Comparison of ENCODE assay signal across 2 cellular contexts in the genomic region with DNA sequence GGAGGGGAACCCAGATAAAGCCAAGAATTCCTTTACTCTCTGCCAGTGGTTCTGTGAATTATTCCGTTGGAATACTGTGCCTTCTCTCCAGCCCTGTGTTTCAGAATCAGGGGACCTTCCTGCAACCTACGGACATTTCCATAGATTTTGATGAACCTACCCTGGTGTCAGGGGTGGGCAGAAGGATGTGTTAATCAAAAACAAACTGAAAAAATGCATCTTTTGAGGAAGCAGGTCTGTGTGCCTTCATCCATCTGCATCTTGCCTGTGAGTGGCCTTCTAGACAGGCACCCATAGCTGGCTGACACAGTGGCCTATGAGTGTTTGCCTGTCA.
TF ChIP-seq lines count a peak whose summit lies in the region.

No MANE protein-coding gene starts in this region.

TF ChIP-seq in WTC11, 78 proteins besides CTCF, POLR2A, EP300 and RAD21:
- TF ChIP-seq TEAD4 (CRISPR knock-in tag; IDR thresholded peaks at IDR 0.05) (no peak), FOXJ3 (CRISPR knock-in tag; IDR thresholded peaks at IDR 0.05; ENCODE audit: borderline replicate concordance) (no peak), NFATC4 (CRISPR knock-in tag; IDR thresholded peaks at IDR 0.05) (no peak), ZNF121 (CRISPR knock-in tag; IDR thresholded peaks at IDR 0.05) (no peak), CBFB (CRISPR knock-in tag; IDR thresholded peaks at IDR 0.05; ENCODE audit: low read depth) (no peak), JUN (CRISPR knock-in tag; IDR thresholded peaks at IDR 0.05) (no peak), NR2C2 (CRISPR knock-in tag; IDR thresholded peaks at IDR 0.05) (no peak), HMGA2 (CRISPR knock-in tag; IDR thresholded peaks at IDR 0.05) (no peak), PRRX2 (CRISPR knock-in tag; IDR thresholded peaks at IDR 0.05) (no peak), NFYB (CRISPR knock-in tag; conservative IDR thresholded peaks at IDR 0.05; ENCODE audit: low read depth) (no peak), SMAD4 (CRISPR knock-in tag; IDR thresholded peaks at IDR 0.05) (no peak)
- TF ChIP-seq, protein P1, sequence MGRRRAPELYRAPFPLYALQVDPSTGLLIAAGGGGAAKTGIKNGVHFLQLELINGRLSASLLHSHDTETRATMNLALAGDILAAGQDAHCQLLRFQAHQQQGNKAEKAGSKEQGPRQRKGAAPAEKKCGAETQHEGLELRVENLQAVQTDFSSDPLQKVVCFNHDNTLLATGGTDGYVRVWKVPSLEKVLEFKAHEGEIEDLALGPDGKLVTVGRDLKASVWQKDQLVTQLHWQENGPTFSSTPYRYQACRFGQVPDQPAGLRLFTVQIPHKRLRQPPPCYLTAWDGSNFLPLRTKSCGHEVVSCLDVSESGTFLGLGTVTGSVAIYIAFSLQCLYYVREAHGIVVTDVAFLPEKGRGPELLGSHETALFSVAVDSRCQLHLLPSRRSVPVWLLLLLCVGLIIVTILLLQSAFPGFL (CRISPR knock-in tag; IDR thresholded peaks at IDR 0.05; ENCODE audit: borderline replicate concordance) = no peak
- TF ChIP-seq, protein P2, sequence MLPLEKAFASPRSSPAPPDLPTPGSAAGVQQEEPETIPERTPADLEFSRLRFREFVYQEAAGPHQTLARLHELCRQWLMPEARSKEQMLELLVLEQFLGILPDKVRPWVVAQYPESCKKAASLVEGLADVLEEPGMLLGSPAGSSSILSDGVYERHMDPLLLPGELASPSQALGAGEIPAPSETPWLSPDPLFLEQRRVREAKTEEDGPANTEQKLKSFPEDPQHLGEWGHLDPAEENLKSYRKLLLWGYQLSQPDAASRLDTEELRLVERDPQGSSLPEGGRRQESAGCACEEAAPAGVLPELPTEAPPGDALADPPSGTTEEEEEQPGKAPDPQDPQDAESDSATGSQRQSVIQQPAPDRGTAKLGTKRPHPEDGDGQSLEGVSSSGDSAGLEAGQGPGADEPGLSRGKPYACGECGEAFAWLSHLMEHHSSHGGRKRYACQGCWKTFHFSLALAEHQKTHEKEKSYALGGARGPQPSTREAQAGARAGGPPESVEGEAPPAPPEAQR (CRISPR knock-in tag; IDR thresholded peaks at IDR 0.05) = no peak
- TF ChIP-seq, protein P3, sequence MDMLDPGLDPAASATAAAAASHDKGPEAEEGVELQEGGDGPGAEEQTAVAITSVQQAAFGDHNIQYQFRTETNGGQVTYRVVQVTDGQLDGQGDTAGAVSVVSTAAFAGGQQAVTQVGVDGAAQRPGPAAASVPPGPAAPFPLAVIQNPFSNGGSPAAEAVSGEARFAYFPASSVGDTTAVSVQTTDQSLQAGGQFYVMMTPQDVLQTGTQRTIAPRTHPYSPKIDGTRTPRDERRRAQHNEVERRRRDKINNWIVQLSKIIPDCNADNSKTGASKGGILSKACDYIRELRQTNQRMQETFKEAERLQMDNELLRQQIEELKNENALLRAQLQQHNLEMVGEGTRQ (CRISPR knock-in tag; IDR thresholded peaks at IDR 0.05) = no peak; the same call in none of the 2 replicates
- TF ChIP-seq, protein P4, sequence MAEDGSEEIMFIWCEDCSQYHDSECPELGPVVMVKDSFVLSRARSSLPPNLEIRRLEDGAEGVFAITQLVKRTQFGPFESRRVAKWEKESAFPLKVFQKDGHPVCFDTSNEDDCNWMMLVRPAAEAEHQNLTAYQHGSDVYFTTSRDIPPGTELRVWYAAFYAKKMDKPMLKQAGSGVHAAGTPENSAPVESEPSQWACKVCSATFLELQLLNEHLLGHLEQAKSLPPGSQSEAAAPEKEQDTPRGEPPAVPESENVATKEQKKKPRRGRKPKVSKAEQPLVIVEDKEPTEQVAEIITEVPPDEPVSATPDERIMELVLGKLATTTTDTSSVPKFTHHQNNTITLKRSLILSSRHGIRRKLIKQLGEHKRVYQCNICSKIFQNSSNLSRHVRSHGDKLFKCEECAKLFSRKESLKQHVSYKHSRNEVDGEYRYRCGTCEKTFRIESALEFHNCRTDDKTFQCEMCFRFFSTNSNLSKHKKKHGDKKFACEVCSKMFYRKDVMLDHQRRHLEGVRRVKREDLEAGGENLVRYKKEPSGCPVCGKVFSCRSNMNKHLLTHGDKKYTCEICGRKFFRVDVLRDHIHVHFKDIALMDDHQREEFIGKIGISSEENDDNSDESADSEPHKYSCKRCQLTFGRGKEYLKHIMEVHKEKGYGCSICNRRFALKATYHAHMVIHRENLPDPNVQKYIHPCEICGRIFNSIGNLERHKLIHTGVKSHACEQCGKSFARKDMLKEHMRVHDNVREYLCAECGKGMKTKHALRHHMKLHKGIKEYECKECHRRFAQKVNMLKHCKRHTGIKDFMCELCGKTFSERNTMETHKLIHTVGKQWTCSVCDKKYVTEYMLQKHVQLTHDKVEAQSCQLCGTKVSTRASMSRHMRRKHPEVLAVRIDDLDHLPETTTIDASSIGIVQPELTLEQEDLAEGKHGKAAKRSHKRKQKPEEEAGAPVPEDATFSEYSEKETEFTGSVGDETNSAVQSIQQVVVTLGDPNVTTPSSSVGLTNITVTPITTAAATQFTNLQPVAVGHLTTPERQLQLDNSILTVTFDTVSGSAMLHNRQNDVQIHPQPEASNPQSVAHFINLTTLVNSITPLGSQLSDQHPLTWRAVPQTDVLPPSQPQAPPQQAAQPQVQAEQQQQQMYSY (CRISPR knock-in tag; IDR thresholded peaks at IDR 0.05) = no peak

TF ChIP-seq in HepG2, 621 proteins besides CTCF, POLR2A, EP300 and RAD21:
- TF ChIP-seq KDM5B (CRISPR knock-in tag; IDR thresholded peaks at IDR 0.05; ENCODE audit: borderline replicate concordance) (no peak), SIN3B (IDR thresholded peaks at IDR 0.05; ENCODE audit: low read length) (no peak), POGZ (CRISPR knock-in tag; IDR thresholded peaks at IDR 0.05) (no peak), MED1 (CRISPR knock-in tag; IDR thresholded peaks at IDR 0.05) (no peak), TOE1 (CRISPR knock-in tag; IDR thresholded peaks at IDR 0.05) (no peak), ZNF501 (CRISPR knock-in tag; IDR thresholded peaks at IDR 0.05) (no peak)
- TF ChIP-seq, protein P5, sequence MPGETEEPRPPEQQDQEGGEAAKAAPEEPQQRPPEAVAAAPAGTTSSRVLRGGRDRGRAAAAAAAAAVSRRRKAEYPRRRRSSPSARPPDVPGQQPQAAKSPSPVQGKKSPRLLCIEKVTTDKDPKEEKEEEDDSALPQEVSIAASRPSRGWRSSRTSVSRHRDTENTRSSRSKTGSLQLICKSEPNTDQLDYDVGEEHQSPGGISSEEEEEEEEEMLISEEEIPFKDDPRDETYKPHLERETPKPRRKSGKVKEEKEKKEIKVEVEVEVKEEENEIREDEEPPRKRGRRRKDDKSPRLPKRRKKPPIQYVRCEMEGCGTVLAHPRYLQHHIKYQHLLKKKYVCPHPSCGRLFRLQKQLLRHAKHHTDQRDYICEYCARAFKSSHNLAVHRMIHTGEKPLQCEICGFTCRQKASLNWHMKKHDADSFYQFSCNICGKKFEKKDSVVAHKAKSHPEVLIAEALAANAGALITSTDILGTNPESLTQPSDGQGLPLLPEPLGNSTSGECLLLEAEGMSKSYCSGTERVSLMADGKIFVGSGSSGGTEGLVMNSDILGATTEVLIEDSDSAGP (CRISPR knock-in tag; IDR thresholded peaks at IDR 0.05; ENCODE audit: borderline replicate concordance) = no peak
